Comparison of ENCODE assay signal across 8 cellular contexts in the genomic region with DNA sequence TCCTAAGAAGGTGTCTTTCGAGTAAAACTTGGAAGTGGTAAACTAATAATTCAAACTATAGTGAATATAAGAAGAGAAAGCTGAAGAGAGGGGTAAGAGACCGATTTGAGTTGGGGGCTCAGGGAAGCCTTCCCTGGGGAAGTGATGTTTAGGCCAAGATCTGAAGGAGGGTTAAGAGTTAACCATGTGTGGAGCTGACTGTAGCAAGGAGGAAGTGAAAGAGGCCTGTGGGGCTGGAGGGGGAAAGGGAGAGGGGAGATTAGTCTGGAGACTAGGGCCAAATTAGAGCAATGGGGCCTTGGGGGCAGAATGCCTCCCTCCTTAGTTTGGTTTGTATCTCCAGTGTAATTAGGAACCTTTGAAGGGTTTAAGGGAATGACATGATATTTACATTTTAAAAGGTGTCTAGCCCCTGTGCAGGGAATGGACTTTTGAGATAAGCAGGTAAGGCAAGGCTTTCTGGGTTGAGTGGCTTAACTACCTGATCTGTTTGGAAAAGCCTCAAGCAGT. TPM values are rescaled to one million over a fixed set of nuclear protein-coding genes. Genes with fewer than 3 reads are reported as not detected.
DNase-seq lines count a peak whose midpoint lies in the region; ATAC-seq lines count a peak whose summit lies in the region.

No MANE protein-coding gene starts in this region.

- ATAC-seq in HG03432 (IDR thresholded peaks at IDR 0.05; ENCODE audit: unreplicated experiment) (peak; percentile 36), naive B cell (ENCODE audit: low read depth in 2 of 2) (peak; percentile 31 to 39), HG03457 (IDR thresholded peaks at IDR 0.05; ENCODE audit: unreplicated experiment) (no peak)
- ATAC-seq in activated naive CD4-positive, alpha-beta T cell treated with anti-CD3 and anti-CD28 coated beads, Interleukin-2, amount 50 U/mL, for 72 hours, result no peak

- no peaks in the 10 kb centered on the region for H3K9me3 Mint-ChIP-seq in T-helper 2 cell treated with Interferon-gamma antibody and Interleukin-4, amounts not matched to agents 5 μg/mL and 100 μg/mL, for 36 hours
- peaks cover 0 to 4% of the 10 kb centered on the region in 2 donors for H3K9me3 Mint-ChIP-seq in activated naive CD4-positive, alpha-beta T cell treated with anti-CD3 and anti-CD28 coated beads, Interleukin-2, amount 50 U/mL, for 72 hours
- no peaks in the 10 kb centered on the region for H3K9me3 Mint-ChIP-seq in naive B cell

- DNase-seq in T-helper 2 cell treated with Interferon-gamma antibody and Interleukin-4, amounts not matched to agents 5 μg/mL and 100 μg/mL, for 36 hours (ENCODE audit: low spot score), result no peak
- no peak for DNase-seq in T-helper 2 cell
- no peak for DNase-seq in activated naive CD4-positive, alpha-beta T cell treated with anti-CD3 and anti-CD28 coated beads, Interleukin-2, amount 50 U/mL, for 72 hours (ENCODE audit: low spot score in 2 of 2)
- DNase-seq in naive B cell, result peak; percentile 73
- DNase-seq in NCI-H345 (lab: John Stamatoyannopoulos, UW), result no peak
- DNase-seq in NCI-H2227 (lab: John Stamatoyannopoulos, UW; ENCODE audit: unreplicated experiment), result no peak

- H3K36me3 Mint-ChIP-seq in T-helper 2 cell treated with Interferon-gamma antibody and Interleukin-4, amounts not matched to agents 5 μg/mL and 100 μg/mL, for 36 hours (ENCODE audit: low read depth), result peaks cover 35% of the 10 kb centered on the region
- H3K36me3 Mint-ChIP-seq in activated naive CD4-positive, alpha-beta T cell treated with anti-CD3 and anti-CD28 coated beads, Interleukin-2, amount 50 U/mL, for 72 hours, result peaks cover 22 to 45% of the 10 kb centered on the region in 2 donors
- peaks cover 0 to 8% of the 10 kb centered on the region in 2 donors for H3K36me3 Mint-ChIP-seq in naive B cell

- H3K27ac Mint-ChIP-seq in T-helper 2 cell treated with Interferon-gamma antibody and Interleukin-4, amounts not matched to agents 5 μg/mL and 100 μg/mL, for 36 hours, result peak overlapping the region; percentile 83
- peak overlapping the region; percentile 91 to 97 for H3K27ac Mint-ChIP-seq in activated naive CD4-positive, alpha-beta T cell treated with anti-CD3 and anti-CD28 coated beads, Interleukin-2, amount 50 U/mL, for 72 hours
- H3K27ac Mint-ChIP-seq in naive B cell, result peak overlapping the region; percentile 51 to 97 (median 87)

- peaks cover 40% of the 10 kb centered on the region for H3K4me1 Mint-ChIP-seq in T-helper 2 cell treated with Interferon-gamma antibody and Interleukin-4, amounts not matched to agents 5 μg/mL and 100 μg/mL, for 36 hours (ENCODE audit: low read depth)
- H3K4me1 Mint-ChIP-seq in naive B cell, result peaks cover 53 to 73% (median 72%) of the 10 kb centered on the region in 3 donors

- H3K27me3 Mint-ChIP-seq in T-helper 2 cell treated with Interferon-gamma antibody and Interleukin-4, amounts not matched to agents 5 μg/mL and 100 μg/mL, for 36 hours (ENCODE audit: low read depth), result no peaks in the 10 kb centered on the region
- H3K27me3 Mint-ChIP-seq in naive B cell, result no peaks in the 10 kb centered on the region

- H3K4me3 Mint-ChIP-seq in T-helper 2 cell treated with Interferon-gamma antibody and Interleukin-4, amounts not matched to agents 5 μg/mL and 100 μg/mL, for 36 hours, result peak overlapping the region; percentile 94
- peak overlapping the region; percentile 82 to 96 (median 92) for H3K4me3 Mint-ChIP-seq in naive B cell

RNA-seq across cellular contexts. Expression of gene ZNF592, which starts 2.2 kb away (rescaled TPM):
- 10 to 100 TPM; 22.7 to 34.7 TPM for total RNA-seq in activated naive CD4-positive, alpha-beta T cell treated with anti-CD3 and anti-CD28 coated beads, Interleukin-2, amount 50 U/mL, for 72 hours
- 10 to 100 TPM in 1 of 6 donors, 1 to 10 TPM in 5; 2.2 to 21.4 (median 8.5) TPM for polyA plus RNA-seq in naive B cell (ENCODE audit: low read depth in 6 of 6)

RNA-seq across cellular contexts. Expression of gene SEC11A, which starts 34.7 kb away (rescaled TPM):
- total RNA-seq in activated naive CD4-positive, alpha-beta T cell treated with anti-CD3 and anti-CD28 coated beads, Interleukin-2, amount 50 U/mL, for 72 hours, result 100 to 1,000 TPM; 111 to 129 TPM
- 100 to 1,000 TPM; 107 to 142 (median 130) TPM for polyA plus RNA-seq in naive B cell (ENCODE audit: low read depth in 6 of 6)

Comparison
In these comparisons a context has a peak if more than half of its experiments do, and no peak if none do; other contexts are left out.
1. ATAC-seq: peak in HG03432 (single experiment) and naive B cell (2 of 2); none in activated naive CD4-positive, alpha-beta T cell treated with anti-CD3 and anti-CD28 coated beads, Interleukin-2, amount 50 U/mL, for 72 hours (0 of 2) and HG03457 (single experiment).
2. Peak in every context shown above with its lines, with median percentiles within 50 percentile points of each other: H3K27ac Mint-ChIP-seq.